ENCODE assay signal across 20 cellular contexts in the genomic region with DNA sequence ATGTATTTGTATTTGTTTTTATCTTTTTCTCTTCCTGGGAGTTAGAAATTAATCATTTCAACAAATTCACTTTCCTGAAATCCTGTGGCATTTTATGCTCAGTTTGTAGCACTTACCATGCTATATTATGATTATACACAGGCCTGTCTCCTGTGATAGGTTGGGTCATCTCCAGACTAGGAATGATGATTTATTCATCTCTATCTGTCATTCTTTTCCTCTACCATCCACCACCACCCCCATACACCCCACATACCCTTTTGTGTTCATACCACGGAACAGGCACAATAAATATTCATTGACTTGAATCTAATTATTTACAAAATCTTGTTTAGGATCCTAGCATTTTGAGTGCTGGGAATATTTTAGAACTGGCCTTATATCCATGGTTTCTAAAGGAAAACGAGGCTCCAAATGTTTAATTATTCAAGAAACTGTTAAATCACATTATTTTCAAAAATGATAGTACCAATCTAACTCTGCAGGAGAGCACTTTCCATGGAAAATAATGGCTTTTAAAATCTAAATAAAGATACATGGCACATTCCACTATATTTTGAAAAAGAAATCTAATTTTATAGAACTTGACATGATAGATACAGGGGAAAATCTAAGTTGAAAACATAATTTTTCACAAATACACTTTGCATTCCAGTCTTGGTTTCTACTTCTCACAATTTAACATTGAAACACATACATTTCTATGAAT.
DNase-seq lines count a peak whose midpoint lies in the region; ATAC-seq lines count a peak whose summit lies in the region.
"Had no signal": no experiment of that assay in that cellular context is flagged by ENCODE, and none has a peak within 500 bp of the region (broad histone marks: within the 10 kb centered on the region; RNA-seq: fewer than 3 reads in every experiment).

No MANE protein-coding gene starts in this region.

- no peaks in the 10 kb centered on the region for H3K27me3 ChIP-seq in naive thymus-derived CD4-positive, alpha-beta T cell (ENCODE audit: control insufficient read depth in 2 of 2, insufficient read depth in 2 of 2, low read length in 2 of 2)
- H3K27me3 ChIP-seq: BLaER1 had no signal

- POLR2A ChIA-PET in naive thymus-derived CD4-positive, alpha-beta T cell (lab: Charles Lee) = no interaction called here

- no peak overlapping the region for H3K4me3 Mint-ChIP-seq in activated naive CD4-positive, alpha-beta T cell treated with anti-CD3 and anti-CD28 coated beads, Interleukin-2, amount 10 ng/mL, durations not matched to agents 7 days and 5 days
- H3K4me3 Mint-ChIP-seq in activated T-helper 17 cell treated with anti-CD3 and anti-CD28 coated beads, Interleukin-2, amount 50 U/mL, for 72 hours = no peak overlapping the region
- no peak overlapping the region for H3K4me3 Mint-ChIP-seq in naive thymus-derived CD4-positive, alpha-beta T cell
- H3K4me3 Mint-ChIP-seq: B cell; CD4-positive, CD25-positive, alpha-beta regulatory T cell; CD8-positive, alpha-beta memory T cell; HFFc6 had no signal

- peaks cover 12% of the 10 kb centered on the region for H3K9me3 Mint-ChIP-seq in activated naive CD4-positive, alpha-beta T cell treated with anti-CD3 and anti-CD28 coated beads, Interleukin-2, amount 10 ng/mL, durations not matched to agents 7 days and 5 days
- no peaks in the 10 kb centered on the region for H3K9me3 Mint-ChIP-seq in activated T-helper 17 cell treated with anti-CD3 and anti-CD28 coated beads, Interleukin-2, amount 50 U/mL, for 72 hours
- H3K9me3 Mint-ChIP-seq in naive thymus-derived CD4-positive, alpha-beta T cell = peaks cover 0 to 10% (median 5%) of the 10 kb centered on the region in 11 donors
- H3K9me3 Mint-ChIP-seq: HFFc6 had no signal

- intact Hi-C loops in naive thymus-derived CD4-positive, alpha-beta T cell (cut with micrococcal nuclease) = no loop called here

- no peak for DNase-seq in activated naive CD4-positive, alpha-beta T cell treated with anti-CD3 and anti-CD28 coated beads, Interleukin-2, amount 10 ng/mL, durations not matched to agents 7 days and 5 days
- no peak for DNase-seq in activated naive CD4-positive, alpha-beta T cell (lab: John Stamatoyannopoulos, UW)
- DNase-seq in naive thymus-derived CD4-positive, alpha-beta T cell = no peak
- DNase-seq in T-helper 1 cell (no peak), COLO668 (lab: John Stamatoyannopoulos, UW; ENCODE audit: unreplicated experiment) (no peak), T-helper 2 cell (no peak)
- DNase-seq: Calu3; CD4-positive, CD25-positive, alpha-beta regulatory T cell; CD8-positive, alpha-beta memory T cell; DMS53; GF-D8; GOT3; HFFc6 had no signal

- peaks cover 2% of the 10 kb centered on the region for H3K4me1 Mint-ChIP-seq in activated naive CD4-positive, alpha-beta T cell treated with anti-CD3 and anti-CD28 coated beads, Interleukin-2, amount 10 ng/mL, durations not matched to agents 7 days and 5 days
- H3K4me1 Mint-ChIP-seq in activated T-helper 17 cell treated with anti-CD3 and anti-CD28 coated beads, Interleukin-2, amount 50 U/mL, for 72 hours = peaks cover 16% of the 10 kb centered on the region
- H3K4me1 Mint-ChIP-seq in naive thymus-derived CD4-positive, alpha-beta T cell = peaks cover 6 to 56% (median 42%) of the 10 kb centered on the region in 7 donors
- H3K4me1 Mint-ChIP-seq: B cell had no signal

- no peak overlapping the region for H3K27ac ChIP-seq in naive thymus-derived CD4-positive, alpha-beta T cell (ENCODE audit: low read depth, low read length)
- H3K27ac ChIP-seq: 22Rv1, BLaER1, C4-2B had no signal

- CTCF ChIA-PET in activated naive CD4-positive, alpha-beta T cell treated with anti-CD3 and anti-CD28 coated beads, Interleukin-2, amount 10 ng/mL, durations not matched to agents 7 days and 5 days (lab: Charles Lee) = no interaction called here
- CTCF ChIA-PET in naive thymus-derived CD4-positive, alpha-beta T cell (lab: Charles Lee) = no interaction called here

- peak overlapping the region; percentile 46 for H3K27ac Mint-ChIP-seq in activated naive CD4-positive, alpha-beta T cell treated with anti-CD3 and anti-CD28 coated beads, Interleukin-2, amount 10 ng/mL, durations not matched to agents 7 days and 5 days
- H3K27ac Mint-ChIP-seq in activated T-helper 17 cell treated with anti-CD3 and anti-CD28 coated beads, Interleukin-2, amount 50 U/mL, for 72 hours = peak overlapping the region; percentile 25
- H3K27ac Mint-ChIP-seq in naive thymus-derived CD4-positive, alpha-beta T cell = peak overlapping the region in 5 of 9 donors; percentile 1 to 58 (median 16)
- H3K27ac Mint-ChIP-seq: B cell, HFFc6 had no signal

- no peak for ATAC-seq in activated T-helper 17 cell treated with anti-CD3 and anti-CD28 coated beads, Interleukin-2, amount 50 U/mL, for 72 hours (replicated peaks)
- ATAC-seq in naive thymus-derived CD4-positive, alpha-beta T cell = no peak
- no peak for ATAC-seq in GM18519 (IDR thresholded peaks at IDR 0.05; ENCODE audit: low FRiP score, unreplicated experiment)

- H3K4me3 ChIP-seq in naive thymus-derived CD4-positive, alpha-beta T cell (ENCODE audit: low read length) = no peak overlapping the region
- H3K4me3 ChIP-seq: BLaER1, HAP-1 had no signal

- no peaks in the 10 kb centered on the region for H3K4me1 ChIP-seq in naive thymus-derived CD4-positive, alpha-beta T cell (ENCODE audit: control insufficient read depth in 2 of 2, insufficient read depth in 2 of 2, low read length in 2 of 2)
- H3K4me1 ChIP-seq: BLaER1, HAP-1 had no signal

- no peaks in the 10 kb centered on the region for H3K27me3 Mint-ChIP-seq in activated naive CD4-positive, alpha-beta T cell treated with anti-CD3 and anti-CD28 coated beads, Interleukin-2, amount 10 ng/mL, durations not matched to agents 7 days and 5 days
- no peaks in the 10 kb centered on the region for H3K27me3 Mint-ChIP-seq in activated T-helper 17 cell treated with anti-CD3 and anti-CD28 coated beads, Interleukin-2, amount 50 U/mL, for 72 hours
- H3K27me3 Mint-ChIP-seq in naive thymus-derived CD4-positive, alpha-beta T cell = no peaks in the 10 kb centered on the region
- H3K27me3 Mint-ChIP-seq: B cell; CD4-positive, CD25-positive, alpha-beta regulatory T cell; CD8-positive, alpha-beta memory T cell had no signal

- peaks cover 0 to 17% (median 0%) of the 10 kb centered on the region in 3 experiments for H3K36me3 ChIP-seq in naive thymus-derived CD4-positive, alpha-beta T cell (ENCODE audit: control insufficient read depth in 2 of 3, insufficient read depth in 3 of 3, low read length in 3 of 3)
- H3K36me3 ChIP-seq: BLaER1, HAP-1 had no signal

- peaks cover 55% of the 10 kb centered on the region for H3K36me3 Mint-ChIP-seq in activated naive CD4-positive, alpha-beta T cell treated with anti-CD3 and anti-CD28 coated beads, Interleukin-2, amount 10 ng/mL, durations not matched to agents 7 days and 5 days
- peaks cover 41% of the 10 kb centered on the region for H3K36me3 Mint-ChIP-seq in activated T-helper 17 cell treated with anti-CD3 and anti-CD28 coated beads, Interleukin-2, amount 50 U/mL, for 72 hours (ENCODE audit: low read depth)
- peaks cover 11 to 59% (median 48%) of the 10 kb centered on the region in 5 donors for H3K36me3 Mint-ChIP-seq in naive thymus-derived CD4-positive, alpha-beta T cell

- no peaks in the 10 kb centered on the region for H3K9me3 ChIP-seq in naive thymus-derived CD4-positive, alpha-beta T cell (ENCODE audit: control insufficient read depth in 2 of 3, low read length in 3 of 3)
- H3K9me3 ChIP-seq: BLaER1, HAP-1 had no signal
